ENCODE assay signal across 25 cellular contexts in genomic region chr7:149293946-149294640, GRCh38. TPM values are rescaled to one million over a fixed set of nuclear protein-coding genes. Genes with fewer than 3 reads are reported as not detected.
A peak's percentile ranks its signal among the peaks of the same experiment; 100 is the strongest.
DNase-seq lines count a peak whose midpoint lies in the region; ATAC-seq and TF ChIP-seq lines count a peak whose summit lies in the region.
"Had no signal": no experiment of that assay in that cellular context is flagged by ENCODE, and none has a peak within 500 bp of the region (broad histone marks: within the 10 kb centered on the region; RNA-seq: fewer than 3 reads in every experiment).

No MANE protein-coding gene starts in this region.

- H2BK15ac ChIP-seq in neuronal stem cell (ENCODE audit: low read length) = no peak overlapping the region

- no peak overlapping the region for H3K9ac ChIP-seq in neuronal stem cell (ENCODE audit: low read depth, low read length, poor library complexity)
- no peak overlapping the region for H3K9ac ChIP-seq in MM.1S (ENCODE audit: low read length)
- H3K9ac ChIP-seq: BLaER1 treated with 17β-estradiol and CSF1 and Interleukin-3, amounts not matched to agents 10 nM and 100 nM had no signal

- H3K27me3 ChIP-seq in neuronal stem cell (ENCODE audit: control insufficient read depth in 3 of 3, insufficient read depth in 3 of 3, low read depth in 1 of 3, low read length in 3 of 3) (no peaks in the 10 kb centered on the region), MM.1S (replicated peaks; ENCODE audit: insufficient read depth, low read length) (no peaks in the 10 kb centered on the region)
- H3K27me3 ChIP-seq: BLaER1 treated with 17β-estradiol and CSF1 and Interleukin-3, amounts not matched to agents 10 nM and 100 nM; SJSA1 had no signal

- no peak for TF ChIP-seq CTCF in MM.1S (IDR thresholded peaks at IDR 0.05; ENCODE audit: low read length)

- H3K4me3 ChIP-seq in neuronal stem cell (ENCODE audit: low read length in 2 of 2) = no peak overlapping the region
- H3K4me3 ChIP-seq in MM.1S (ENCODE audit: low read length) = no peak overlapping the region
- H3K4me3 ChIP-seq: A549; BLaER1 treated with 17β-estradiol and CSF1 and Interleukin-3, amounts not matched to agents 10 nM and 100 nM; SJSA1 had no signal

- no peak overlapping the region for H4K91ac ChIP-seq in neuronal stem cell (ENCODE audit: low read depth, low read length, poor library complexity)

- H2AFZ ChIP-seq in neuronal stem cell (ENCODE audit: low read length) (no peak overlapping the region), MM.1S (ENCODE audit: low read length) (no peak overlapping the region)

- ATAC-seq in activated T-cell treated with anti-CD3 and anti-CD28 coated beads, Interleukin-2, amount 50 U/mL, for 4 hours = no peak
- ATAC-seq in activated T-helper 17 cell treated with anti-CD3 and anti-CD28 coated beads, Interleukin-2, amount 50 U/mL, for 72 hours (replicated peaks) = no peak
- no peak for ATAC-seq in stimulated activated naive B cell treated with anti-CD40 and anti-IgM and Interleukin-4, amounts not matched to agents 10 μg/mL and 1 μg/mL and 100 μg/mL, for 72 hours (replicated peaks)
- ATAC-seq in natural killer cell treated with Interleukin-12 subunit alpha and Interleukin-12 subunit beta and Interleukin-15 and Interleukin-18, amount 100 ng/mL, for 72 hours = no peak
- ATAC-seq: A549, HCT116, PC-3 had no signal

- H3K36me3 ChIP-seq in neuronal stem cell (replicated peaks in 1 of 2; ENCODE audit: control insufficient read depth in 2 of 2, insufficient read depth in 2 of 2, low read length in 2 of 2) (peaks cover 0 to 4% of the 10 kb centered on the region in 2 donors), MM.1S (replicated peaks; ENCODE audit: insufficient read depth, low read length) (no peaks in the 10 kb centered on the region)
- H3K36me3 ChIP-seq: SJSA1 had no signal

- no peaks in the 10 kb centered on the region for H3K27me3 Mint-ChIP-seq in activated T-cell treated with anti-CD3 and anti-CD28 coated beads, Interleukin-2, amount 50 U/mL, for 24 hours
- H3K27me3 Mint-ChIP-seq in activated T-cell treated with anti-CD3 and anti-CD28 coated beads, Interleukin-2, amount 50 U/mL, for 4 hours (ENCODE audit: low read depth) = no peaks in the 10 kb centered on the region
- H3K27me3 Mint-ChIP-seq in activated T-helper 17 cell treated with anti-CD3 and anti-CD28 coated beads, Interleukin-2, amount 50 U/mL, for 72 hours = no peaks in the 10 kb centered on the region
- no peaks in the 10 kb centered on the region for H3K27me3 Mint-ChIP-seq in stimulated activated naive B cell treated with anti-CD40 and anti-IgM and Interleukin-4, amounts not matched to agents 10 μg/mL and 1 μg/mL and 100 μg/mL, for 72 hours
- peaks cover 0 to 3% of the 10 kb centered on the region in 2 donors for H3K27me3 Mint-ChIP-seq in natural killer cell treated with Interleukin-12 subunit alpha and Interleukin-12 subunit beta and Interleukin-15 and Interleukin-18, amount 100 ng/mL, for 72 hours
- H3K27me3 Mint-ChIP-seq: CD4-positive, alpha-beta T cell had no signal

- H3K4me1 Mint-ChIP-seq in activated T-cell treated with anti-CD3 and anti-CD28 coated beads, Interleukin-2, amount 50 U/mL, for 24 hours (ENCODE audit: low read depth) = peaks cover 29% of the 10 kb centered on the region
- peaks cover 5% of the 10 kb centered on the region for H3K4me1 Mint-ChIP-seq in activated T-cell treated with anti-CD3 and anti-CD28 coated beads, Interleukin-2, amount 50 U/mL, for 4 hours (ENCODE audit: low read depth)
- H3K4me1 Mint-ChIP-seq in activated T-helper 17 cell treated with anti-CD3 and anti-CD28 coated beads, Interleukin-2, amount 50 U/mL, for 72 hours = peaks cover 12% of the 10 kb centered on the region
- H3K4me1 Mint-ChIP-seq in stimulated activated naive B cell treated with anti-CD40 and anti-IgM and Interleukin-4, amounts not matched to agents 10 μg/mL and 1 μg/mL and 100 μg/mL, for 72 hours = no peaks in the 10 kb centered on the region
- H3K4me1 Mint-ChIP-seq in natural killer cell treated with Interleukin-12 subunit alpha and Interleukin-12 subunit beta and Interleukin-15 and Interleukin-18, amount 100 ng/mL, for 72 hours (ENCODE audit: low read depth in 2 of 2) = peaks cover 5% of the 10 kb centered on the region in 2 donors

- peak overlapping the region; percentile 38 for H3K27ac Mint-ChIP-seq in activated T-cell treated with anti-CD3 and anti-CD28 coated beads, Interleukin-2, amount 50 U/mL, for 24 hours
- peak overlapping the region; percentile 76 for H3K27ac Mint-ChIP-seq in activated T-helper 17 cell treated with anti-CD3 and anti-CD28 coated beads, Interleukin-2, amount 50 U/mL, for 72 hours
- H3K27ac Mint-ChIP-seq in stimulated activated naive B cell treated with anti-CD40 and anti-IgM and Interleukin-4, amounts not matched to agents 10 μg/mL and 1 μg/mL and 100 μg/mL, for 72 hours = peak overlapping the region; percentile 51
- H3K27ac Mint-ChIP-seq in natural killer cell treated with Interleukin-12 subunit alpha and Interleukin-12 subunit beta and Interleukin-15 and Interleukin-18, amount 100 ng/mL, for 72 hours = peak overlapping the region in 1 of 2 donors; percentile 65
- H3K27ac Mint-ChIP-seq: CD4-positive, alpha-beta T cell had no signal

- H3K9me3 ChIP-seq in neuronal stem cell (replicated peaks in 1 of 2; ENCODE audit: control insufficient read depth in 2 of 2, insufficient read depth in 1 of 2, low read depth in 1 of 2, low read length in 2 of 2) (peaks cover 4 to 11% of the 10 kb centered on the region in 2 donors), MM.1S (replicated peaks; ENCODE audit: insufficient read depth, low read length) (no peaks in the 10 kb centered on the region)
- H3K9me3 ChIP-seq: A549, SJSA1 had no signal

- no peak overlapping the region for H3K14ac ChIP-seq in neuronal stem cell (ENCODE audit: low read length)

- no peak overlapping the region for H2BK12ac ChIP-seq in neuronal stem cell (ENCODE audit: low read length)

- WGBS in neuronal stem cell (ENCODE audit: extremely low coverage in 2 of 2, insufficient read length in 2 of 2, insufficient replicate concordance in 1 of 2), 2 donors = no CpG with 5 or more reads among the region's 17 CpGs

- no peak overlapping the region for H2BK120ac ChIP-seq in neuronal stem cell (ENCODE audit: low read depth, low read length)

- H3K4me2 ChIP-seq in neuronal stem cell (ENCODE audit: insufficient read depth, low read length, poor library complexity, severe bottlenecking) (no peak overlapping the region), MM.1S (ENCODE audit: low read depth, low read length) (no peak overlapping the region)
- H3K4me2 ChIP-seq: A549; BLaER1 treated with 17β-estradiol and CSF1 and Interleukin-3, amounts not matched to agents 10 nM and 100 nM had no signal

- H4K8ac ChIP-seq in neuronal stem cell (ENCODE audit: low read depth, low read length) = no peak overlapping the region

- no peak overlapping the region for H3K4me3 Mint-ChIP-seq in activated T-cell treated with anti-CD3 and anti-CD28 coated beads, Interleukin-2, amount 50 U/mL, for 24 hours
- no peak overlapping the region for H3K4me3 Mint-ChIP-seq in activated T-cell treated with anti-CD3 and anti-CD28 coated beads, Interleukin-2, amount 50 U/mL, for 4 hours
- no peak overlapping the region for H3K4me3 Mint-ChIP-seq in activated T-helper 17 cell treated with anti-CD3 and anti-CD28 coated beads, Interleukin-2, amount 50 U/mL, for 72 hours
- H3K4me3 Mint-ChIP-seq in stimulated activated naive B cell treated with anti-CD40 and anti-IgM and Interleukin-4, amounts not matched to agents 10 μg/mL and 1 μg/mL and 100 μg/mL, for 72 hours = no peak overlapping the region
- H3K4me3 Mint-ChIP-seq in natural killer cell treated with Interleukin-12 subunit alpha and Interleukin-12 subunit beta and Interleukin-15 and Interleukin-18, amount 100 ng/mL, for 72 hours = no peak overlapping the region
- H3K4me3 Mint-ChIP-seq: CD4-positive, alpha-beta T cell had no signal

- DNase-seq in activated T-cell treated with anti-CD3 and anti-CD28 coated beads, Interleukin-2, amount 50 U/mL, for 24 hours = no peak
- DNase-seq in activated T-cell treated with anti-CD3 and anti-CD28 coated beads, Interleukin-2, amount 50 U/mL, for 4 hours = no peak
- no peak for DNase-seq in neuronal stem cell (ENCODE audit: low spot score)
- DNase-seq in stimulated activated naive B cell treated with anti-CD40 and anti-IgM and Interleukin-4, amounts not matched to agents 10 μg/mL and 1 μg/mL and 100 μg/mL, for 72 hours = no peak
- no peak for DNase-seq in natural killer cell treated with Interleukin-12 subunit alpha and Interleukin-12 subunit beta and Interleukin-15 and Interleukin-18, amount 100 ng/mL, for 72 hours (ENCODE audit: low spot score)
- no peak for DNase-seq in MM.1S
- DNase-seq: AML-193; CD4-positive, alpha-beta T cell; COR-L47; IMR-90; KG1; NCI-H1048; NCI-H1417; NCI-H1694; NCI-H2029 treated with DMSO at 0.1 percent for 48 hours; NCI-H446 treated with DMSO at 0.1 percent for 48 hours; NCI-H526; NCI-H82; NK-92 treated with Interleukin-12 subunit alpha and Interleukin-12 subunit beta, amount 100 ng/mL, for 24 hours; PC-3 had no signal

- no peaks in the 10 kb centered on the region for H3F3A ChIP-seq in MM.1S (ENCODE audit: insufficient read depth, low read length)

- peak overlapping the region; percentile 75 for H3K23ac ChIP-seq in neuronal stem cell (ENCODE audit: low read depth, low read length, poor library complexity)

- H2BK5ac ChIP-seq in neuronal stem cell (ENCODE audit: low read length) = no peak overlapping the region

- no peaks in the 10 kb centered on the region for H3K9me3 Mint-ChIP-seq in activated T-cell treated with anti-CD3 and anti-CD28 coated beads, Interleukin-2, amount 50 U/mL, for 24 hours
- no peaks in the 10 kb centered on the region for H3K9me3 Mint-ChIP-seq in activated T-cell treated with anti-CD3 and anti-CD28 coated beads, Interleukin-2, amount 50 U/mL, for 4 hours
- no peaks in the 10 kb centered on the region for H3K9me3 Mint-ChIP-seq in activated T-helper 17 cell treated with anti-CD3 and anti-CD28 coated beads, Interleukin-2, amount 50 U/mL, for 72 hours
- peaks cover 6 to 7% of the 10 kb centered on the region in 2 donors for H3K9me3 Mint-ChIP-seq in stimulated activated naive B cell treated with anti-CD40 and anti-IgM and Interleukin-4, amounts not matched to agents 10 μg/mL and 1 μg/mL and 100 μg/mL, for 72 hours
- H3K9me3 Mint-ChIP-seq in natural killer cell treated with Interleukin-12 subunit alpha and Interleukin-12 subunit beta and Interleukin-15 and Interleukin-18, amount 100 ng/mL, for 72 hours = no peaks in the 10 kb centered on the region
- H3K9me3 Mint-ChIP-seq: CD4-positive, alpha-beta T cell had no signal

- peaks cover 51% of the 10 kb centered on the region for H3K36me3 Mint-ChIP-seq in activated T-cell treated with anti-CD3 and anti-CD28 coated beads, Interleukin-2, amount 50 U/mL, for 24 hours (ENCODE audit: low read depth)
- H3K36me3 Mint-ChIP-seq in activated T-cell treated with anti-CD3 and anti-CD28 coated beads, Interleukin-2, amount 50 U/mL, for 4 hours (ENCODE audit: insufficient read depth) = peaks cover 9% of the 10 kb centered on the region
- peaks cover 9% of the 10 kb centered on the region for H3K36me3 Mint-ChIP-seq in activated T-helper 17 cell treated with anti-CD3 and anti-CD28 coated beads, Interleukin-2, amount 50 U/mL, for 72 hours (ENCODE audit: low read depth)
- H3K36me3 Mint-ChIP-seq in stimulated activated naive B cell treated with anti-CD40 and anti-IgM and Interleukin-4, amounts not matched to agents 10 μg/mL and 1 μg/mL and 100 μg/mL, for 72 hours = peaks cover 29 to 40% of the 10 kb centered on the region in 2 donors
- H3K36me3 Mint-ChIP-seq in natural killer cell treated with Interleukin-12 subunit alpha and Interleukin-12 subunit beta and Interleukin-15 and Interleukin-18, amount 100 ng/mL, for 72 hours = no peaks in the 10 kb centered on the region

- no peaks in the 10 kb centered on the region for H4K20me1 ChIP-seq in MM.1S (ENCODE audit: insufficient read depth, low read length)

- H3K4me1 ChIP-seq in neuronal stem cell (ENCODE audit: control insufficient read depth in 2 of 2, insufficient read depth in 1 of 2, low read depth in 1 of 2, low read length in 2 of 2) (no peaks in the 10 kb centered on the region), MM.1S (ENCODE audit: low read length) (0 out of 2 replicates have a peak, but pooled peaks cover 6% of the 10 kb centered on the region)
- H3K4me1 ChIP-seq: A549, SJSA1 had no signal

- H3K9me2 ChIP-seq in MM.1S (replicated peaks; ENCODE audit: insufficient read depth, low read length) = no peaks in the 10 kb centered on the region

- H3K4ac ChIP-seq in neuronal stem cell (ENCODE audit: low read length) = no peak overlapping the region

- no peak overlapping the region for H3K18ac ChIP-seq in neuronal stem cell (ENCODE audit: low read length)

- no peak overlapping the region for H2AK5ac ChIP-seq in neuronal stem cell (ENCODE audit: low read depth, low read length)

- no peaks in the 10 kb centered on the region for H3K79me1 ChIP-seq in neuronal stem cell (ENCODE audit: low read depth, low read length)

- H3K79me2 ChIP-seq in MM.1S (ENCODE audit: low read length) = no peaks in the 10 kb centered on the region

- H3K27ac ChIP-seq in neuronal stem cell (replicated peaks; ENCODE audit: low read length) (no peak overlapping the region), MM.1S (ENCODE audit: low read length) (no peak overlapping the region)
- H3K27ac ChIP-seq: A549; BLaER1 treated with 17β-estradiol and CSF1 and Interleukin-3, amounts not matched to agents 10 nM and 100 nM; SJSA1 had no signal

RNA-seq across cellular contexts. Expression of gene ZNF783, which starts 32.1 kb away (rescaled TPM):
- total RNA-seq in activated T-cell treated with anti-CD3 and anti-CD28 coated beads, Interleukin-2, amount 50 U/mL, for 4 hours = 10 to 100 TPM; 24.0 to 28.5 (median 24.5) TPM
- 10 to 100 TPM; 12.7 to 17.3 TPM for total RNA-seq in activated T-helper 17 cell treated with anti-CD3 and anti-CD28 coated beads, Interleukin-2, amount 50 U/mL, for 72 hours
- polyA plus RNA-seq in neuronal stem cell (2013, experiment 1 of 2) = 5.0 TPM
- polyA plus RNA-seq in neuronal stem cell (2013, experiment 2 of 2) = 4.6 TPM
- total RNA-seq in natural killer cell treated with Interleukin-12 subunit alpha and Interleukin-12 subunit beta and Interleukin-15 and Interleukin-18, amount 100 ng/mL, for 72 hours = 10 to 100 TPM; 14.0 to 27.9 TPM

RNA-seq across cellular contexts. Expression of gene ZNF212, which starts 54.6 kb away (rescaled TPM):
- total RNA-seq in activated T-cell treated with anti-CD3 and anti-CD28 coated beads, Interleukin-2, amount 50 U/mL, for 4 hours = 10 to 100 TPM; 19.3 to 22.4 (median 20.5) TPM
- total RNA-seq in activated T-helper 17 cell treated with anti-CD3 and anti-CD28 coated beads, Interleukin-2, amount 50 U/mL, for 72 hours = 10 to 100 TPM in 1 of 2 donors, 1 to 10 TPM in 1; 9.3 to 19.5 TPM
- polyA plus RNA-seq in neuronal stem cell (2013, experiment 1 of 2) = 8.9 TPM
- 9.1 TPM for polyA plus RNA-seq in neuronal stem cell (2013, experiment 2 of 2)
- 10 to 100 TPM; 11.5 to 19.9 TPM for total RNA-seq in natural killer cell treated with Interleukin-12 subunit alpha and Interleukin-12 subunit beta and Interleukin-15 and Interleukin-18, amount 100 ng/mL, for 72 hours
